Comparison of ENCODE assay signal across 9 cellular contexts in genomic region chr1:229623838-229624237, GRCh38. TPM values are rescaled to one million over a fixed set of nuclear protein-coding genes. Genes with fewer than 3 reads are reported as not detected.
DNase-seq lines count a peak whose midpoint lies in the region; FAIRE-seq and TF ChIP-seq lines count a peak whose summit lies in the region.
"Had no signal": no experiment of that assay in that cellular context is flagged by ENCODE, and none has a peak within 500 bp of the region (broad histone marks: within the 10 kb centered on the region; RNA-seq: fewer than 3 reads in every experiment).

No MANE protein-coding gene starts in this region.

- FAIRE-seq in H54 (lab: Jason Lieb, UNC): no peak

- TF ChIP-seq CTCF in BE2C (IDR thresholded peaks at IDR 0.05; ENCODE audit: low read depth, low read length) (no peak), GM12865 (IDR thresholded peaks at IDR 0.05; ENCODE audit: insufficient read depth, low read depth, low read length, missing control alignments) (no peak), VCaP (conservative IDR thresholded peaks at IDR 0.05) (no peak)

- H3K27ac Mint-ChIP-seq in immature natural killer cell: peak overlapping the region in 1 of 6 donors; percentile 76

- H3K9me3 ChIP-seq in BE2C: no peaks in the 10 kb centered on the region

- H3K4me1 Mint-ChIP-seq in immature natural killer cell: peaks cover 41 to 76% of the 10 kb centered on the region in 2 donors

- peak overlapping the region; percentile 81 for H3K27ac ChIP-seq in VCaP

- DNase-seq in BE2C: no peak
- peak; percentile 23 for DNase-seq in GM12865 (ENCODE audit: low read depth)
- DNase-seq in immature natural killer cell: no peak
- DNase-seq in H54 (ENCODE audit: insufficient read length, low spot score): no peak
- no peak for DNase-seq in SW 1271 (lab: John Stamatoyannopoulos, UW)
- no peak for DNase-seq in NCI-H345 (lab: John Stamatoyannopoulos, UW)
- no peak for DNase-seq in stimulated activated naive CD4-positive, alpha-beta T cell (lab: John Stamatoyannopoulos, UW)
- DNase-seq: NCI-H2029 treated with DMSO at 0.1 percent for 48 hours had no signal

- H3K4me3 ChIP-seq in BE2C (ENCODE audit: low read depth, low read length) (peak overlapping the region; percentile 74), GM12865 (ENCODE audit: low read depth, low read length) (peak overlapping the region; percentile 3; the same call in 1 of the 2 replicates)

- no peak for TF ChIP-seq POLR2A in H54 (IDR thresholded peaks at IDR 0.05; ENCODE audit: low read depth, low read length)

- peaks cover 2% of the 10 kb centered on the region for H3K36me3 ChIP-seq in BE2C

- no peaks in the 10 kb centered on the region for H3K27me3 ChIP-seq in BE2C

- peaks cover 0 to 8% (median 0%) of the 10 kb centered on the region in 3 donors for H3K36me3 Mint-ChIP-seq in immature natural killer cell

- peak overlapping the region; percentile 11 to 95 (median 87) for H3K4me3 Mint-ChIP-seq in immature natural killer cell

- H3K4me1 ChIP-seq in BE2C: no peaks in the 10 kb centered on the region; the same call in none of the 2 replicates

- H3K9me3 Mint-ChIP-seq in immature natural killer cell: no peaks in the 10 kb centered on the region

- peaks cover 8 to 13% (median 10%) of the 10 kb centered on the region in 3 donors for H3K27me3 Mint-ChIP-seq in immature natural killer cell (ENCODE audit: low read depth in 3 of 3)

RNA-seq across cellular contexts. Expression of gene TAF5L, which starts 2.1 kb away (rescaled TPM):
- 53.5 TPM for polyA plus RNA-seq in BE2C (2012; ENCODE audit: insufficient read depth, insufficient read length, low read depth)
- polyA plus RNA-seq in immature natural killer cell: 1 to 10 TPM; 4.5 to 7.7 (median 6.2) TPM

RNA-seq across cellular contexts. Expression of gene URB2, which starts 2.2 kb away (rescaled TPM):
- 25.3 TPM for polyA plus RNA-seq in BE2C (2012; ENCODE audit: insufficient read depth, insufficient read length, low read depth)
- 1 to 10 TPM in 2 of 3 donors, under 1 TPM in 1; 0.11 to 4.8 (median 1.5) TPM for polyA plus RNA-seq in immature natural killer cell
